ENCODE assay signal across 8 cellular contexts in genomic region chr6:83708970-83709747, GRCh38. TPM values are rescaled to one million over a fixed set of nuclear protein-coding genes. Genes with fewer than 3 reads are reported as not detected.
DNase-seq lines count a peak whose midpoint lies in the region; ATAC-seq, FAIRE-seq and TF ChIP-seq lines count a peak whose summit lies in the region.

A gene with protein sequence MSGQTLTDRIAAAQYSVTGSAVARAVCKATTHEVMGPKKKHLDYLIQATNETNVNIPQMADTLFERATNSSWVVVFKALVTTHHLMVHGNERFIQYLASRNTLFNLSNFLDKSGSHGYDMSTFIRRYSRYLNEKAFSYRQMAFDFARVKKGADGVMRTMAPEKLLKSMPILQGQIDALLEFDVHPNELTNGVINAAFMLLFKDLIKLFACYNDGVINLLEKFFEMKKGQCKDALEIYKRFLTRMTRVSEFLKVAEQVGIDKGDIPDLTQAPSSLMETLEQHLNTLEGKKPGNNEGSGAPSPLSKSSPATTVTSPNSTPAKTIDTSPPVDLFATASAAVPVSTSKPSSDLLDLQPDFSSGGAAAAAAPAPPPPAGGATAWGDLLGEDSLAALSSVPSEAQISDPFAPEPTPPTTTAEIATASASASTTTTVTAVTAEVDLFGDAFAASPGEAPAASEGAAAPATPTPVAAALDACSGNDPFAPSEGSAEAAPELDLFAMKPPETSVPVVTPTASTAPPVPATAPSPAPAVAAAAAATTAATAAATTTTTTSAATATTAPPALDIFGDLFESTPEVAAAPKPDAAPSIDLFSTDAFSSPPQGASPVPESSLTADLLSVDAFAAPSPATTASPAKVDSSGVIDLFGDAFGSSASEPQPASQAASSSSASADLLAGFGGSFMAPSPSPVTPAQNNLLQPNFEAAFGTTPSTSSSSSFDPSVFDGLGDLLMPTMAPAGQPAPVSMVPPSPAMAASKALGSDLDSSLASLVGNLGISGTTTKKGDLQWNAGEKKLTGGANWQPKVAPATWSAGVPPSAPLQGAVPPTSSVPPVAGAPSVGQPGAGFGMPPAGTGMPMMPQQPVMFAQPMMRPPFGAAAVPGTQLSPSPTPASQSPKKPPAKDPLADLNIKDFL (minus strand): TSS chr6:83709101. CDS start chr6:83707927, 1,174 bp downstream.

- no peak for ATAC-seq in T-helper 17 cell

- H3K27me3 Mint-ChIP-seq in T-helper 17 cell = peaks cover 47% of the 10 kb centered on the region

- H3K4me1 Mint-ChIP-seq in T-helper 17 cell = peaks cover 2% of the 10 kb centered on the region

- peaks cover 2% of the 10 kb centered on the region for H3K36me3 Mint-ChIP-seq in T-helper 17 cell (ENCODE audit: low read depth)

- no peaks in the 10 kb centered on the region for H3K9me3 ChIP-seq in T-helper 17 cell (ENCODE audit: control insufficient read depth, low read length, poor library complexity, severe bottlenecking)

- H3K4me3 ChIP-seq in bronchial epithelial cell (ENCODE audit: low read depth, low read length) (peak within 1 kb of the TSS; percentile 38), kidney epithelial cell (ENCODE audit: low read depth, low read length) (peak within 1 kb of the TSS; percentile 45)

- H3K36me3 ChIP-seq in bronchial epithelial cell (ENCODE audit: control insufficient read depth, insufficient read depth, low read length) = no peaks in the 10 kb centered on the region
- H3K36me3 ChIP-seq in kidney epithelial cell (ENCODE audit: control insufficient read depth, insufficient read depth, low read length) = no peaks in the 10 kb centered on the region

- TF ChIP-seq CTCF in bronchial epithelial cell (IDR thresholded peaks at IDR 0.05; ENCODE audit: insufficient read depth, low read length, severe bottlenecking) (no peak), kidney epithelial cell (IDR thresholded peaks at IDR 0.05; ENCODE audit: insufficient read depth, low read length, poor library complexity, severe bottlenecking) (no peak)

- peaks cover 24% of the 10 kb centered on the region for H3K27me3 ChIP-seq in bronchial epithelial cell (ENCODE audit: control insufficient read depth, insufficient read depth, low read length)
- peaks cover 34% of the 10 kb centered on the region for H3K27me3 ChIP-seq in kidney epithelial cell (ENCODE audit: control insufficient read depth, insufficient read depth, low read length)

- peak; percentile 21 for DNase-seq in NCI-H2029 (lab: John Stamatoyannopoulos, UW)
- no peak for DNase-seq in NCI-H2029 treated with DMSO at 0.1 percent for 48 hours (lab: John Stamatoyannopoulos, UW)
- DNase-seq in NCI-H2171 (lab: John Stamatoyannopoulos, UW) = peak; percentile 90
- no peak for DNase-seq in bronchial epithelial cell (ENCODE audit: low read depth)
- no peak for DNase-seq in kidney epithelial cell (ENCODE audit: low read depth)
- peak; percentile 60 for DNase-seq in superior temporal gyrus (ENCODE audit: extremely low spot score)
- no peak for DNase-seq in activated CD8-positive, alpha-beta memory T cell treated with anti-CD3 and anti-CD28 coated beads, Interleukin-2, amount 50 U/mL, for 4 hours
- DNase-seq in T-helper 17 cell = no peak

- no peak within 1 kb of the TSS for H3K4me3 Mint-ChIP-seq in T-helper 17 cell

- FAIRE-seq in bronchial epithelial cell (lab: Jason Lieb, UNC) = no peak

- no peak within 1 kb of the TSS for H3K27ac Mint-ChIP-seq in T-helper 17 cell

RNA-seq across cellular contexts. Expression of the gene that starts here (rescaled TPM):
- total RNA-seq in bronchial epithelial cell = under 0.01 TPM in 1 of 2 replicates, not detected in the other
- total RNA-seq in kidney epithelial cell = 0.13 and 0.34 TPM in 2 replicates
- not detected for total RNA-seq in T-helper 17 cell

Comparison
In these comparisons a context has a peak if more than half of its experiments do, and no peak if none do; other contexts are left out.
1. DNase-seq: peak in NCI-H2029 (single experiment), NCI-H2171 (single experiment) and superior temporal gyrus (single experiment); none in NCI-H2029 treated with DMSO at 0.1 percent for 48 hours (single experiment), bronchial epithelial cell (single experiment), kidney epithelial cell (single experiment), activated CD8-positive, alpha-beta memory T cell treated with anti-CD3 and anti-CD28 coated beads, Interleukin-2, amount 50 U/mL, for 4 hours (single experiment) and T-helper 17 cell (0 of 3).